ENCODE assay signal across 13 cellular contexts in genomic region chr10:32940321-32941264, GRCh38. TPM values are rescaled to one million over a fixed set of nuclear protein-coding genes. Genes with fewer than 3 reads are reported as not detected.
DNase-seq lines count a peak whose midpoint lies in the region; ATAC-seq and TF ChIP-seq lines count a peak whose summit lies in the region.
"Had no signal": no experiment of that assay in that cellular context is flagged by ENCODE, and none has a peak within 500 bp of the region (broad histone marks: within the 10 kb centered on the region; RNA-seq: fewer than 3 reads in every experiment).

No MANE protein-coding gene starts in this region.

- H3K4me3 ChIP-seq in cardiac muscle cell: no peak overlapping the region

- CTCF ChIA-PET in RWPE1 (lab: Yijun Ruan, JAX): interaction anchor here (0.5 kb wide), 1 partner anchor 356 kb away, joined by 3 read pairs; no protein-coding TSS in a partner anchor

- DNase-seq in cardiac muscle cell (ENCODE audit: low read depth in 1 of 2, low spot score in 1 of 2) (no peak), Right ventricle myocardium superior (no peak), RWPE1 (ENCODE audit: low spot score) (no peak), left ventricle myocardium superior (no peak), type B pancreatic cell (ENCODE audit: extremely low spot score, unreplicated experiment) (no peak), erythroblast (lab: John Stamatoyannopoulos, UW) (no peak)
- DNase-seq in activated CD4-positive, alpha-beta T cell treated with anti-CD3 and anti-CD28 coated beads for 48 hours: no peak
- no peak for DNase-seq in activated CD4-positive, alpha-beta T cell treated with anti-CD3 and anti-CD28 coated beads for 4 hours
- DNase-seq: immature natural killer cell, NCI-H1092, WERI-Rb-1 had no signal

- H3K36me3 ChIP-seq in cardiac muscle cell: no peaks in the 10 kb centered on the region
- H3K36me3 ChIP-seq: WERI-Rb-1 had no signal

- no peaks in the 10 kb centered on the region for H3K27me3 Mint-ChIP-seq in type B pancreatic cell
- H3K27me3 Mint-ChIP-seq: progenitor cell of endocrine pancreas had no signal

- H3K4me1 Mint-ChIP-seq in type B pancreatic cell (ENCODE audit: unreplicated experiment): peaks cover 49% of the 10 kb centered on the region

- H3K9me3 ChIP-seq in cardiac muscle cell (ENCODE audit: low read depth): no peaks in the 10 kb centered on the region

- peak overlapping the region; percentile 26 for H3K27ac Mint-ChIP-seq in type B pancreatic cell
- H3K27ac Mint-ChIP-seq: activated naive CD4-positive, alpha-beta T cell treated with anti-CD3 and anti-CD28 coated beads, Interleukin-2, amount 50 U/mL, for 72 hours had no signal

- H3K27ac ChIP-seq in cardiac muscle cell (peak overlapping the region; percentile 78), RWPE1 (peak overlapping the region; percentile 80)
- H3K27ac ChIP-seq: WERI-Rb-1 had no signal

- no peak for TF ChIP-seq POLR2A in erythroblast (IDR thresholded peaks at IDR 0.05; ENCODE audit: low read length)

- peaks cover 26% of the 10 kb centered on the region for H3K36me3 Mint-ChIP-seq in type B pancreatic cell
- H3K36me3 Mint-ChIP-seq: activated naive CD4-positive, alpha-beta T cell treated with anti-CD3 and anti-CD28 coated beads, Interleukin-2, amount 50 U/mL, for 72 hours had no signal

- POLR2A ChIA-PET in RWPE1 (lab: Yijun Ruan, JAX; ENCODE audit: low non-redundant PET): no interaction called here

- no peaks in the 10 kb centered on the region for H3K27me3 ChIP-seq in cardiac muscle cell

- peak overlapping the region; percentile 15 for H3K4me3 Mint-ChIP-seq in type B pancreatic cell

- intact Hi-C loops in Right ventricle myocardium superior (cut with DNase I) (no loop called here), left ventricle myocardium superior (cut with micrococcal nuclease) (no loop called here)

- TF ChIP-seq CTCF in cardiac muscle cell (IDR thresholded peaks at IDR 0.05; ENCODE audit: low read depth, low read length) (no peak), RWPE1 (conservative IDR thresholded peaks at IDR 0.05; ENCODE audit: low read depth) (no peak), type B pancreatic cell (conservative IDR thresholded peaks at IDR 0.05) (no peak)

- H3K4me1 ChIP-seq in cardiac muscle cell (ENCODE audit: low read depth): peaks cover 30% of the 10 kb centered on the region

- H3K9me3 Mint-ChIP-seq in type B pancreatic cell: peaks cover 5% of the 10 kb centered on the region
- H3K9me3 Mint-ChIP-seq: activated naive CD4-positive, alpha-beta T cell treated with anti-CD3 and anti-CD28 coated beads, Interleukin-2, amount 50 U/mL, for 72 hours; immature natural killer cell had no signal

- ATAC-seq in Right ventricle myocardium superior (ENCODE audit: poor library complexity): no peak
- ATAC-seq in left ventricle myocardium superior: peak; percentile 11

RNA-seq across cellular contexts. Expression of gene ITGB1, which starts 17.4 kb away (rescaled TPM):
- 490 and 576 TPM in 2 replicates for total RNA-seq in cardiac muscle cell
- polyA plus RNA-seq in cardiac muscle cell: 321 and 326 TPM in 2 replicates
- 458 TPM for total RNA-seq in Right ventricle myocardium superior
- 551 TPM for total RNA-seq in left ventricle myocardium superior
- total RNA-seq in type B pancreatic cell (ENCODE audit: low replicate concordance): 224 and 240 TPM in 2 replicates
